Comparison of ENCODE assay signal across 13 cellular contexts in the genomic region with DNA sequence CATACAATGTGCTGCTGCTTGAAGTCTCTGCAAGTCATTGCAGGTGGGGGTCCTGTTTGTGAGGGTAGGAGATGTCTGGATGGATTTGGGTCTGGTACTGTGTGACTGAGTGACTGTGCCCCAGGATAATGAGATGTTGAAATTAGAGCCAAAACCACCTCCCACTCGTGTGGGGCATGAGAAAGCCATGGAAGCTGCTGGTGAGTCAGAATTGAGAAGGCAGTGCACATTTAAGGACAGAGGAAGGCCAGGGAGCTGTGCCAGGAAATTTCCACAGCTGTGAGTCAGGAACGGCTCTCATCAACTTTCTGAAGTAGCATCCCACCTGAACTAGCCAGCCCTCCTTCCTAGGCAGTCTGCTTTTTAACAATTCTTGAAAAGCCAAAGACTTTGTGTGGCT.
A peak's percentile ranks its signal among the peaks of the same experiment; 100 is the strongest.
DNase-seq lines count a peak whose midpoint lies in the region; TF ChIP-seq lines count a peak whose summit lies in the region.
"Had no signal": no experiment of that assay in that cellular context is flagged by ENCODE, and none has a peak within 500 bp of the region (broad histone marks: within the 10 kb centered on the region; RNA-seq: fewer than 3 reads in every experiment).

No MANE protein-coding gene starts in this region.

- DNase-seq in AG10803 (ENCODE audit: low read depth): peak; percentile 83
- DNase-seq in LoVo (ENCODE audit: low spot score): peak; percentile 9
- DNase-seq in cardiac fibroblast (ENCODE audit: low read depth in 2 of 2): peak; percentile 23 to 65
- DNase-seq in mucosa of gallbladder (ENCODE audit: low spot score): peak; percentile 18
- no peak for DNase-seq in kidney glomerular epithelial cell (lab: John Stamatoyannopoulos, UW)
- no peak for DNase-seq in ecto neural progenitor cell (ENCODE audit: low spot score)
- no peak for DNase-seq in GM13977 (ENCODE audit: low spot score)
- no peak for DNase-seq in GF-D8 (lab: John Stamatoyannopoulos, UW)
- DNase-seq: activated CD8-positive, alpha-beta memory T cell treated with anti-CD3 and anti-CD28 coated beads for 24 hours; CD4-positive, CD25-positive, alpha-beta regulatory T cell; NCI-H1105 treated with DMSO at 0.1 percent for 48 hours; NK-92 treated with Interleukin-12 subunit alpha and Interleukin-12 subunit beta, amount 100 ng/mL, for 24 hours had no signal

- TF ChIP-seq CTCF in AG10803 (conservative IDR thresholded peaks at IDR 0.05; ENCODE audit: low read length) (no peak), cardiac fibroblast (IDR thresholded peaks at IDR 0.05; ENCODE audit: low read depth, low read length) (no peak), GM13977 (IDR thresholded peaks at IDR 0.05; ENCODE audit: extremely low read depth, insufficient read depth, missing control alignments) (no peak)

- H3K4me3 ChIP-seq in AG10803 (ENCODE audit: low read length) (no peak overlapping the region), cardiac fibroblast (replicated peaks in 1 of 2; ENCODE audit: low read depth in 2 of 2, low read length in 2 of 2) (no peak overlapping the region)
- H3K4me3 ChIP-seq: suprapubic skin had no signal

- in situ Hi-C loops in GM13977 (cut with MboI; ENCODE audit: low pct_unique_long_range_greater_than_20kb, low sequenced_read_pairs, unreplicated experiment): no loop called here

Comparison
In these comparisons a context has a peak if more than half of its experiments do, and no peak if none do; other contexts are left out.
1. DNase-seq: peak in AG10803 (single experiment), LoVo (single experiment), cardiac fibroblast (2 of 2) and mucosa of gallbladder (single experiment); none in kidney glomerular epithelial cell (single experiment), ecto neural progenitor cell (single experiment), GM13977 (single experiment) and GF-D8 (single experiment).